ENCODE assay signal across 18 cellular contexts in the genomic region with DNA sequence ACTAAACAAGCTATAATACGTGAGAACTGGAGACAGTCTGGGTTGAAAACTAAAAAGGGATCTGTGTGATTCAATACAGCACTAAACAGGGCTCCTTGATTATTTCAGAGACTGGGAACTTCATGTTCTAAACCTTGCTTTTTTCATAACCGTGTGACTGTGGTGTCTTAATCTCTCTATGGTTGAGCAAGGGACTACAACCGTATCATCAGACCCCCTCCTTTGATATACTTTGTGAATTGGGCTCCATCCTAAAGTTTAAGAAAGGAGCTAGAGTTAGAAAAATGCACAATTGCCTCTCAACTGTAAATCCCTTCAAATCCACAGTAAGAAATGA. TPM values are rescaled to one million over a fixed set of nuclear protein-coding genes. Genes with fewer than 3 reads are reported as not detected.
DNase-seq lines count a peak whose midpoint lies in the region; ATAC-seq, FAIRE-seq and TF ChIP-seq lines count a peak whose summit lies in the region.
"Had no signal": no experiment of that assay in that cellular context is flagged by ENCODE, and none has a peak within 500 bp of the region (broad histone marks: within the 10 kb centered on the region; RNA-seq: fewer than 3 reads in every experiment).

No MANE protein-coding gene starts in this region.

- H3K4me1 ChIP-seq in Loucy (ENCODE audit: insufficient read depth, low read length, poor library complexity, severe bottlenecking): peaks cover 19% of the 10 kb centered on the region
- H3K4me1 ChIP-seq in H1 (replicated peaks in 1 of 4; ENCODE audit: control insufficient read depth in 3 of 4, insufficient read depth in 4 of 4, low read length in 3 of 4): no peaks in the 10 kb centered on the region
- peaks cover 5% of the 10 kb centered on the region for H3K4me1 ChIP-seq in parathyroid adenoma
- peaks cover 0 to 16% of the 10 kb centered on the region in 2 donors for H3K4me1 ChIP-seq in thoracic aorta (ENCODE audit: control insufficient read depth in 1 of 2, low read depth in 2 of 2)
- H3K4me1 ChIP-seq: A549, BE2C, HAP-1 had no signal

- no peak overlapping the region for H2AK5ac ChIP-seq in H1 (ENCODE audit: low read depth, low read length)

- no peaks in the 10 kb centered on the region for H4K20me1 ChIP-seq in Loucy (ENCODE audit: insufficient read depth, low read length, poor library complexity, severe bottlenecking)
- no peaks in the 10 kb centered on the region for H4K20me1 ChIP-seq in H1 (replicated peaks in 1 of 2; ENCODE audit: control insufficient read depth in 1 of 2, insufficient read depth in 2 of 2, low read length in 2 of 2)

- no peak for TF ChIP-seq RAD21 in H1 (IDR thresholded peaks at IDR 0.05 in 1 of 2, conservative IDR thresholded peaks at IDR 0.05 in 1 of 2; ENCODE audit: low read depth in 2 of 2, low read length in 2 of 2)

- no peak overlapping the region for H3K9ac ChIP-seq in Loucy (ENCODE audit: low read depth, low read length, poor library complexity, severe bottlenecking)
- peak overlapping the region in 1 of 4 experiments; percentile 29; a peak in 1 of 7 replicates for H3K9ac ChIP-seq in H1 (replicated peaks in 1 of 4; ENCODE audit: extremely low read depth in 1 of 4, low read depth in 3 of 4, low read length in 3 of 4)
- no peak overlapping the region for H3K9ac ChIP-seq in parathyroid adenoma

- H3K9me2 ChIP-seq in Loucy (replicated peaks; ENCODE audit: low read depth, low read length): no peaks in the 10 kb centered on the region

- H3F3A ChIP-seq in Loucy (ENCODE audit: low read depth): no peaks in the 10 kb centered on the region

- no peaks in the 10 kb centered on the region for H3K4me1 Mint-ChIP-seq in nephron progenitor cell
- H3K4me1 Mint-ChIP-seq: CD8-positive, alpha-beta memory T cell; IgD-negative memory B cell had no signal

- H4K91ac ChIP-seq in H1 (replicated peaks; ENCODE audit: insufficient read length, low read length): no peak overlapping the region

- FAIRE-seq in H1 (lab: Jason Lieb, UNC): no peak
- FAIRE-seq: A549 had no signal

- H2AFZ ChIP-seq in Loucy (ENCODE audit: low read length) (0 out of 2 replicates have a peak overlapping the region, but pooled peaks have one; percentile 11), H1 (ENCODE audit: low read length) (0 out of 2 replicates have a peak overlapping the region, but pooled peaks have one; percentile 4), parathyroid adenoma (no peak overlapping the region)

- POLR2A ChIA-PET in H1 (lab: Charles Lee; ENCODE audit: partially characterized antibody): no interaction called here

- no peak overlapping the region for H3K14ac ChIP-seq in H1 (ENCODE audit: insufficient read length)

- H3K18ac ChIP-seq in H1 (ENCODE audit: extremely low read depth, low read length): no peak overlapping the region

- peaks cover 40% of the 10 kb centered on the region for H3K27me3 Mint-ChIP-seq in nephron progenitor cell (ENCODE audit: low read depth, poor library complexity)

- H3K4me3 ChIP-seq in Loucy (ENCODE audit: low read length, poor library complexity, severe bottlenecking): no peak overlapping the region
- no peak overlapping the region for H3K4me3 ChIP-seq in H1 (ENCODE audit: extremely low read depth in 1 of 4, insufficient read depth in 2 of 4, low read depth in 3 of 4, low read length in 4 of 4)
- no peak overlapping the region for H3K4me3 ChIP-seq in parathyroid adenoma (ENCODE audit: low read depth, low read length)
- H3K4me3 ChIP-seq in thoracic aorta: peak overlapping the region; percentile 0
- H3K4me3 ChIP-seq: A549, HAP-1 had no signal

- no peak overlapping the region for H3K27ac ChIP-seq in H1 (ENCODE audit: low read depth, low read length)
- H3K27ac ChIP-seq in parathyroid adenoma: no peak overlapping the region
- peak overlapping the region in 1 of 2 donors; percentile 11 for H3K27ac ChIP-seq in thoracic aorta
- H3K27ac ChIP-seq: A549 had no signal

- no peak for TF ChIP-seq CTCF in Loucy (conservative IDR thresholded peaks at IDR 0.05; ENCODE audit: low read length)
- TF ChIP-seq CTCF in H1 (IDR thresholded peaks at IDR 0.05; ENCODE audit: control extremely low read depth in 1 of 3, insufficient read depth in 1 of 3, low read depth in 1 of 3, low read length in 3 of 3): no peak
- TF ChIP-seq CTCF in parathyroid adenoma (IDR thresholded peaks at IDR 0.05): no peak
- no peak for TF ChIP-seq CTCF in thoracic aorta (IDR thresholded peaks at IDR 0.05)
- TF ChIP-seq CTCF in nephron progenitor cell (IDR thresholded peaks at IDR 0.05): no peak

- TF ChIP-seq POLR2A in H1 (IDR thresholded peaks at IDR 0.05; ENCODE audit: control extremely low read depth in 1 of 2, low read depth in 2 of 2, low read length in 2 of 2): no peak

- H3K4ac ChIP-seq in H1 (replicated peaks; ENCODE audit: insufficient read length, low read depth, low read length): no peak overlapping the region

- no peaks in the 10 kb centered on the region for H3K36me3 Mint-ChIP-seq in nephron progenitor cell (ENCODE audit: low read depth)
- H3K36me3 Mint-ChIP-seq: CD8-positive, alpha-beta memory T cell had no signal

- no peak for DNase-seq in H1 (ENCODE audit: low read depth in 1 of 2, low spot score in 2 of 2)
- DNase-seq in thoracic aorta (ENCODE audit: low spot score): no peak
- no peak for DNase-seq in activated CD8-positive, alpha-beta memory T cell treated with anti-CD3 and anti-CD28 coated beads, Interleukin-2, amount 50 U/mL, for 4 hours
- DNase-seq in inferior parietal cortex (ENCODE audit: extremely low spot score): no peak
- DNase-seq in nephron progenitor cell: no peak
- DNase-seq in NCI-H2196 treated with DMSO at 0.1 percent for 48 hours (lab: John Stamatoyannopoulos, UW; ENCODE audit: unreplicated experiment): no peak
- DNase-seq: BE2C; Caco-2; CD8-positive, alpha-beta memory T cell; DND-41; GDM1; GOT3 had no signal

- 84% methylated on average over 3 of the region's 3 CpGs; no CpG with 5 or more reads in 1 of the 2 experiments for WGBS in H1 (ENCODE audit: extremely low coverage in 1 of 2, insufficient coverage in 1 of 2, insufficient read length in 1 of 2, insufficient replicate concordance in 2 of 2, low coverage in 1 of 2, low lambda C conversion rate in 2 of 2, missing lambda C conversion rate in 1 of 2), 2 experiments

- no peak overlapping the region for H3K4me3 Mint-ChIP-seq in nephron progenitor cell
- H3K4me3 Mint-ChIP-seq: CD8-positive, alpha-beta memory T cell; IgD-negative memory B cell had no signal

- peaks cover under 1% of the 10 kb centered on the region for H3K9me3 Mint-ChIP-seq in nephron progenitor cell
- H3K9me3 Mint-ChIP-seq: CD8-positive, alpha-beta memory T cell had no signal

- no peak for TF ChIP-seq EP300 in H1 (IDR thresholded peaks at IDR 0.05; ENCODE audit: borderline replicate concordance in 1 of 2, low read depth in 2 of 2, low read length in 2 of 2)

- no peak overlapping the region for H2BK15ac ChIP-seq in H1 (ENCODE audit: low read length)

- H3K4me2 ChIP-seq in Loucy (ENCODE audit: low read depth, low read length, poor library complexity, severe bottlenecking): no peak overlapping the region
- no peak overlapping the region for H3K4me2 ChIP-seq in H1 (ENCODE audit: insufficient read depth in 1 of 2, low read depth in 2 of 2, low read length in 2 of 2)
- peak overlapping the region; percentile 28 for H3K4me2 ChIP-seq in parathyroid adenoma (ENCODE audit: low read length)
- H3K4me2 ChIP-seq: A549 had no signal

- no peak for ATAC-seq in thoracic aorta (ENCODE audit: insufficient number of reproducible peaks, low FRiP score, low read depth)
- ATAC-seq: A549 had no signal

- H3K79me1 ChIP-seq in H1 (ENCODE audit: low read depth, low read length): no peaks in the 10 kb centered on the region

- H3K9me3 ChIP-seq in Loucy (ENCODE audit: insufficient read depth, low read depth, low read length) (no peaks in the 10 kb centered on the region), H1 (ENCODE audit: insufficient read depth in 2 of 2, low read depth in 1 of 2, low read length in 1 of 2) (no peaks in the 10 kb centered on the region), parathyroid adenoma (ENCODE audit: control insufficient read depth, low read length) (no peaks in the 10 kb centered on the region), thoracic aorta (no peaks in the 10 kb centered on the region)
- H3K9me3 ChIP-seq: A549, BE2C, Caco-2, HAP-1 had no signal

- no peak overlapping the region for H3K56ac ChIP-seq in H1 (replicated peaks; ENCODE audit: insufficient read length, low read depth, low read length)

- H3K79me2 ChIP-seq in Loucy (ENCODE audit: insufficient read depth, low read length) (no peaks in the 10 kb centered on the region), H1 (ENCODE audit: control insufficient read depth in 1 of 2, insufficient read depth in 2 of 2, low read length in 2 of 2) (no peaks in the 10 kb centered on the region), parathyroid adenoma (no peaks in the 10 kb centered on the region)

- no peak overlapping the region for H3K27ac Mint-ChIP-seq in nephron progenitor cell
- H3K27ac Mint-ChIP-seq: CD8-positive, alpha-beta memory T cell; IgD-negative memory B cell had no signal

- H2BK5ac ChIP-seq in H1 (ENCODE audit: low read depth, low read length): no peak overlapping the region

- no peak overlapping the region for H2BK20ac ChIP-seq in H1 (ENCODE audit: low read length)

- H3K36me3 ChIP-seq in Loucy (ENCODE audit: insufficient read depth, low read length) (no peaks in the 10 kb centered on the region), H1 (ENCODE audit: control insufficient read depth in 2 of 4, insufficient read depth in 4 of 4, low read length in 3 of 4) (no peaks in the 10 kb centered on the region), parathyroid adenoma (ENCODE audit: control insufficient read depth, insufficient read depth, low read length) (no peaks in the 10 kb centered on the region), thoracic aorta (no peaks in the 10 kb centered on the region)
- H3K36me3 ChIP-seq: BE2C, HAP-1 had no signal

- H2BK120ac ChIP-seq in H1 (replicated peaks; ENCODE audit: low read depth, low read length): no peak overlapping the region

- no peaks in the 10 kb centered on the region for H3K27me3 ChIP-seq in Loucy (ENCODE audit: insufficient read depth, low read length, poor library complexity, severe bottlenecking)
- no peaks in the 10 kb centered on the region for H3K27me3 ChIP-seq in H1 (replicated peaks in 1 of 4; ENCODE audit: control insufficient read depth in 3 of 4, extremely low read depth in 1 of 4, insufficient read depth in 3 of 4, low read length in 3 of 4)
- H3K27me3 ChIP-seq in parathyroid adenoma (ENCODE audit: control insufficient read depth, insufficient read depth, low read length): no peaks in the 10 kb centered on the region
- H3K27me3 ChIP-seq in thoracic aorta (replicated peaks; ENCODE audit: insufficient read depth): no peaks in the 10 kb centered on the region
- H3K27me3 ChIP-seq: BE2C had no signal

- H3K23me2 ChIP-seq in H1 (ENCODE audit: low read depth, low read length): no peaks in the 10 kb centered on the region

- no peak overlapping the region for H3K23ac ChIP-seq in H1 (ENCODE audit: insufficient read length)

- no peak overlapping the region for H2BK12ac ChIP-seq in H1 (ENCODE audit: low read depth, low read length)

- no peak overlapping the region for H4K5ac ChIP-seq in H1 (ENCODE audit: insufficient read length, low read depth, low read length)

- H4K8ac ChIP-seq in H1 (ENCODE audit: extremely low read depth, insufficient read depth, low read length): no peak overlapping the region

- CTCF ChIA-PET in H1 (lab: Charles Lee; ENCODE audit: partially characterized antibody): interaction anchor here (0.6 to 1.7 kb wide), 5 partner anchors 13 to 159 kb away, joined by 3 to 11 read pairs (median 4); no protein-coding TSS in a partner anchor

RNA-seq across cellular contexts. Expression of a gene that starts 16.9 kb away (rescaled TPM):
- 16.9 and 18.6 TPM in 2 replicates for total RNA-seq in H1 (2021; fragmentation: NEBNext Ultra II Directional; extraction: Animal tissue kit (Norgen Biotek cat#: 25700))
- polyA plus RNA-seq in H1 (2011; rRNA removed): 14.6 and 23.2 TPM in 2 replicates
- polyA plus RNA-seq in H1 (2011; cell fraction: cytosol; rRNA removed): 10.5 TPM
- 6.5 TPM for polyA plus RNA-seq in H1 (2011; cell fraction: nucleus; rRNA removed)
- 7.9 to 9.1 TPM (median 8.7 TPM) in 4 replicates for polyA plus RNA-seq in H1 (2012, experiment 1 of 2)
- 6.6 TPM for polyA plus RNA-seq in H1 (2012, experiment 2 of 2)
- polyA plus RNA-seq in H1 (2013, experiment 1 of 2): 20.1 TPM
- polyA plus RNA-seq in H1 (2013, experiment 2 of 2): 23.7 TPM
- 29.9 and 30.4 TPM in 2 replicates for polyA minus RNA-seq in H1 (2011; rRNA and poly(A)+ RNA removed)
- 8.7 TPM for polyA minus RNA-seq in H1 (2011; cell fraction: cytosol; rRNA and poly(A)+ RNA removed)
- 25.1 TPM for polyA minus RNA-seq in H1 (2011; cell fraction: nucleus; rRNA and poly(A)+ RNA removed)
- 10 to 100 TPM; 24.4 to 32.4 TPM for total RNA-seq in thoracic aorta
- polyA plus RNA-seq: AG04450 had no signal
